In the genomic region with DNA sequence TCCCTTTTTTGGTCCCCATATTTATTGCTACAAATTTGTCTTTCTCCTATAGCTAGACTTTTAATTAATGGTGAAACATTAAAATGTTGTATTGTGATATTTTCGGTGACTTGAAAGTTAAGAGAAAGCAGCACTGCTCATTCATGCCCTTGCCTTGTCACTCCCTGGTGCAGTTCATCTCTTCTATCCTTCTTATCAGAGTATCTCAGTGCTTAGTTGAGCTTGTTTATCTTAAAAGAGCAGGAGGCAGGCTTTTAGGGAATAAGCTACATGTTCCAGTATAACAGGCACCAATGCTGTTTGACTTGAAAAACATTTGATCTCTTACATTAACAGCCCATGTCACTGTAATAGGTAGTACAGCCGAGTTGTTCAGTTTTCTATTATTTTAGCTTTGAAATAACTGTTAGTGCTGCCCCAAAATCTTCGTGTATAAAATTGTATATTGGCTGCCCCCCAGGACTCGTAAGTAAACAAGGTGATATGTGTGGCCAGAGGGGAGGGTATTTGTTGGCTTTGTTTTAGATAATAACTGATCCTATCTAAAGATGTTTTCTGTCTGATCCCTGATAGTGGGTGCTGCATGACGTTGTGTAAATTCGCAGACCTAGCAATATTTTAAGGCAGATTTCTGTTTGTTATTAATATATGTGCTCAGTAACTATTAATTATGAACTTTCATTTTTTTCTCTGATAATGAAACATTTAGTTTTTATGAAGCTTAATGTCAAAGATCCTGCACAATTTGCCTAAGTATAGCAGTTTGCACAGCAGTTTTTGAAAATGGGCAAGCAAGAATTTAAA, we compare ENCODE assay signal across 32 cellular contexts.
DNase-seq lines count a peak whose midpoint lies in the region; ATAC-seq, FAIRE-seq and TF ChIP-seq lines count a peak whose summit lies in the region.
"Had no signal": no experiment of that assay in that cellular context is flagged by ENCODE, and none has a peak within 500 bp of the region (broad histone marks: within the 10 kb centered on the region; RNA-seq: fewer than 3 reads in every experiment).

No MANE protein-coding gene starts in this region.

- peak overlapping the region in 4 of 5 experiments; percentile 2 to 86 (median 24) for H3K27ac Mint-ChIP-seq in brain
- H3K27ac Mint-ChIP-seq: activated naive CD8-positive, alpha-beta T cell treated with anti-CD3 and anti-CD28 coated beads, Interleukin-2, amount 10 ng/mL, durations not matched to agents 7 days and 5 days; activated T-cell treated with anti-CD3 and anti-CD28 coated beads, Interleukin-2, amount 50 U/mL, for 24 hours; CD4-positive, alpha-beta memory T cell had no signal

- H3K27me3 Mint-ChIP-seq in brain = peaks cover 12% of the 10 kb centered on the region
- H3K27me3 Mint-ChIP-seq: activated T-cell treated with anti-CD3 and anti-CD28 coated beads, Interleukin-2, amount 50 U/mL, for 24 hours; CD4-positive, alpha-beta memory T cell had no signal

- no peak for TF ChIP-seq RAD21 in A549 (conservative IDR thresholded peaks at IDR 0.05 in 1 of 2, IDR thresholded peaks at IDR 0.05 in 1 of 2)

- H3K79me2 ChIP-seq in Karpas-422 (ENCODE audit: low read length) = no peaks in the 10 kb centered on the region

- no peaks in the 10 kb centered on the region for H3K36me3 Mint-ChIP-seq in brain
- H3K36me3 Mint-ChIP-seq: activated naive CD8-positive, alpha-beta T cell treated with anti-CD3 and anti-CD28 coated beads, Interleukin-2, amount 10 ng/mL, durations not matched to agents 7 days and 5 days; CD4-positive, alpha-beta memory T cell had no signal

- H3K9me2 ChIP-seq in Karpas-422 (replicated peaks; ENCODE audit: insufficient read depth, low read length) = no peaks in the 10 kb centered on the region

- no peaks in the 10 kb centered on the region for H3K4me1 ChIP-seq in A549
- no peaks in the 10 kb centered on the region for H3K4me1 ChIP-seq in Karpas-422 (ENCODE audit: low read length)
- H3K4me1 ChIP-seq: ascending aorta had no signal

- WGBS in A549 (ENCODE audit: missing lambda C conversion rate) = 86% methylated on average over 6 of the region's 6 CpGs

- DNase-seq in A549 (ENCODE audit: low read depth in 1 of 2, low spot score in 1 of 2) (no peak), SK-N-DZ (ENCODE audit: low spot score) (peak; percentile 67), Karpas-422 (no peak), NCI-H2029 treated with DMSO at 0.1 percent for 48 hours (lab: John Stamatoyannopoulos, UW) (no peak)
- DNase-seq: activated CD4-positive, alpha-beta T cell treated with anti-CD3 and anti-CD28 coated beads, Interleukin-2, amount 50 U/mL, for 1 hour; activated CD4-positive, CD25-positive, alpha-beta regulatory T cell; activated gamma-delta T cell; activated naive CD8-positive, alpha-beta T cell treated with anti-CD3 and anti-CD28 coated beads, Interleukin-2, amount 10 ng/mL, durations not matched to agents 7 days and 5 days; activated T-cell treated with anti-CD3 and anti-CD28 coated beads, Interleukin-2, amount 50 U/mL, for 24 hours; CD4-positive, alpha-beta memory T cell; DMS153; effector CD4-positive, alpha-beta T cell; HCEC 1CT; left colon; mammary epithelial cell; NCI-H1048; NCI-H2171; NCI-H510A; NK-92 treated with Interleukin-12 subunit alpha and Interleukin-12 subunit beta, amount 100 ng/mL, for 24 hours; stimulated activated CD4-positive, alpha-beta T cell treated with anti-CD3 and anti-CD28 coated beads, Interleukin-1b, Interleukin-23, amount 100 ng/mL, for 48 hours; stimulated activated naive CD4-positive, alpha-beta T cell treated with Interleukin-2 at 50 U/mL for 16 hours had no signal

- H3K27ac ChIP-seq in A549 (no peak overlapping the region), Karpas-422 (ENCODE audit: low read length) (no peak overlapping the region)
- H3K27ac ChIP-seq: ascending aorta, cardiac muscle cell, parathyroid adenoma had no signal

- H3K4me2 ChIP-seq in A549 (no peak overlapping the region), Karpas-422 (ENCODE audit: low read depth, low read length, poor library complexity, severe bottlenecking) (no peak overlapping the region)

- peak overlapping the region in 2 of 5 experiments; percentile 38 to 58 for H3K4me3 Mint-ChIP-seq in brain
- H3K4me3 Mint-ChIP-seq: activated naive CD8-positive, alpha-beta T cell treated with anti-CD3 and anti-CD28 coated beads, Interleukin-2, amount 10 ng/mL, durations not matched to agents 7 days and 5 days; activated T-cell treated with anti-CD3 and anti-CD28 coated beads, Interleukin-2, amount 50 U/mL, for 24 hours; CD4-positive, alpha-beta memory T cell had no signal

- H3K27me3 ChIP-seq in Karpas-422 (ENCODE audit: low read length) = no peaks in the 10 kb centered on the region
- H3K27me3 ChIP-seq: ascending aorta, cardiac muscle cell had no signal

- POLR2A ChIA-PET in A549 (lab: Yijun Ruan, JAX) = no interaction called here

- H3K4me3 ChIP-seq in A549 (no peak overlapping the region), Karpas-422 (ENCODE audit: low read length) (no peak overlapping the region)
- H3K4me3 ChIP-seq: ascending aorta, cardiac muscle cell had no signal

- peaks cover 68% of the 10 kb centered on the region for H3K4me1 Mint-ChIP-seq in brain

- no peak overlapping the region for H2AFZ ChIP-seq in Karpas-422 (ENCODE audit: low read length)
- H2AFZ ChIP-seq: parathyroid adenoma had no signal

- no peak for TF ChIP-seq POLR2A in A549 (IDR thresholded peaks at IDR 0.05; ENCODE audit: low read length)

- TF ChIP-seq EP300 in A549 (IDR thresholded peaks at IDR 0.05) = no peak

- FAIRE-seq in A549 (lab: Jason Lieb, UNC) = no peak
- peak; percentile 48 for FAIRE-seq in G401.6 (lab: Jason Lieb, UNC)
- FAIRE-seq: A204.1, colon, GM12892 had no signal

- CTCF ChIA-PET in A549 (lab: Yijun Ruan, JAX) = interaction anchor here (0.8 to 2.9 kb wide), 7 partner anchors 119 to 331 kb away, joined by 3 to 12 read pairs (median 3); no protein-coding TSS in a partner anchor

- ATAC-seq in A549 = no peak
- ATAC-seq in GM18861 (IDR thresholded peaks at IDR 0.05; ENCODE audit: unreplicated experiment) = no peak
- no peak for ATAC-seq in GM21390 (IDR thresholded peaks at IDR 0.05; ENCODE audit: unreplicated experiment)
- ATAC-seq: left colon, Right ventricle myocardium inferior had no signal

- H3K9me3 ChIP-seq in A549 (no peaks in the 10 kb centered on the region), Karpas-422 (ENCODE audit: low read length) (no peaks in the 10 kb centered on the region)
- H3K9me3 ChIP-seq: ascending aorta had no signal

- H3K36me3 ChIP-seq in Karpas-422 (ENCODE audit: insufficient read depth, low read length) = no peaks in the 10 kb centered on the region
- H3K36me3 ChIP-seq: ascending aorta, cardiac muscle cell had no signal

- H3K9ac ChIP-seq in Karpas-422 (ENCODE audit: low read length) = no peak overlapping the region
- H3K9ac ChIP-seq: parathyroid adenoma had no signal

- H4K20me1 ChIP-seq in Karpas-422 (ENCODE audit: insufficient read depth, low read depth, low read length) = no peaks in the 10 kb centered on the region

- H3K9me3 Mint-ChIP-seq in brain = no peaks in the 10 kb centered on the region
- H3K9me3 Mint-ChIP-seq: activated naive CD8-positive, alpha-beta T cell treated with anti-CD3 and anti-CD28 coated beads, Interleukin-2, amount 10 ng/mL, durations not matched to agents 7 days and 5 days; activated T-cell treated with anti-CD3 and anti-CD28 coated beads, Interleukin-2, amount 50 U/mL, for 24 hours; CD4-positive, alpha-beta memory T cell had no signal

- no peak for TF ChIP-seq CTCF in A549 (IDR thresholded peaks at IDR 0.05)
- no peak for TF ChIP-seq CTCF in brain (conservative IDR thresholded peaks at IDR 0.05)

TF ChIP-seq in A549, 52 proteins besides CTCF, POLR2A, EP300 and RAD21:
- TF ChIP-seq POLR2AphosphoS2 (conservative IDR thresholded peaks at IDR 0.05; ENCODE audit: low read length) (no peak), FOXS1 (CRISPR knock-in tag; IDR thresholded peaks at IDR 0.05) (no peak), MAZ (IDR thresholded peaks at IDR 0.05; ENCODE audit: borderline replicate concordance, low read depth, low read length) (no peak), BHLHE40 (IDR thresholded peaks at IDR 0.05; ENCODE audit: low read depth, low read length) (no peak), MAFK (IDR thresholded peaks at IDR 0.05; ENCODE audit: partially characterized antibody) (peak; percentile 39)
TF ChIP-seq in A549: peak in this region for 1.
